In genomic region chr20:19211661-19212523, GRCh38 we compare ENCODE assay signal across 7 cellular contexts. TPM values are rescaled to one million over a fixed set of nuclear protein-coding genes. Genes with fewer than 3 reads are reported as not detected.
DNase-seq lines count a peak whose midpoint lies in the region; ATAC-seq lines count a peak whose summit lies in the region.

No MANE protein-coding gene starts in this region.

- intact Hi-C loops in left cardiac atrium (cut with DNase I), result no loop called here
- intact Hi-C loops in posterior vena cava (cut with DNase I), result loop anchor here in 1 of 2 donors (2.0 to 10.0 kb wide), 2 partner anchors 373 to 449 kb away; no protein-coding TSS in a partner anchor

- peak; percentile 33 for DNase-seq in HCEC 1CT
- DNase-seq in RPMI7951 (ENCODE audit: low read depth), result peak; percentile 59
- DNase-seq in left cardiac atrium, result peak; percentile 30
- DNase-seq in posterior vena cava (ENCODE audit: low spot score), result peak; percentile 84
- no peak for DNase-seq in mesenteric fat pad (ENCODE audit: low spot score)
- no peak for DNase-seq in activated effector memory CD4-positive, alpha-beta T cell treated with anti-CD3 and anti-CD28 coated beads, Interleukin-2, amount 50 U/mL, for 16 hours

- ATAC-seq in left cardiac atrium (peak; percentile 56 to 61), GM19395 (IDR thresholded peaks at IDR 0.05; ENCODE audit: unreplicated experiment) (no peak)

RNA-seq across cellular contexts. Expression of gene SLC24A3, which starts 0.6 kb away (rescaled TPM):
- 9.0 and 9.6 TPM in 2 replicates for total RNA-seq in RPMI7951 (2014; rRNA removed; shearing (Covaris generic))
- total RNA-seq in left cardiac atrium, result 1 to 10 TPM; 2.1 to 4.1 TPM
- 10 to 100 TPM; 20.4 to 25.3 TPM for total RNA-seq in posterior vena cava
- 16.9 TPM for total RNA-seq in mesenteric fat pad

Comparison
In these comparisons a context has a peak if more than half of its experiments do, and no peak if none do; other contexts are left out.
1. DNase-seq: peak in HCEC 1CT (single experiment), RPMI7951 (single experiment), left cardiac atrium (single experiment) and posterior vena cava (single experiment); none in mesenteric fat pad (single experiment) and activated effector memory CD4-positive, alpha-beta T cell treated with anti-CD3 and anti-CD28 coated beads, Interleukin-2, amount 50 U/mL, for 16 hours (single experiment).